Comparison of ENCODE assay signal across 3 cellular contexts in genomic region chr2:220959391-220959802, GRCh38.
A peak's percentile ranks its signal among the peaks of the same experiment; 100 is the strongest.
TF ChIP-seq lines count a peak whose summit lies in the region.

No MANE protein-coding gene starts in this region.

TF ChIP-seq in liver, 16 proteins besides CTCF, POLR2A, EP300 and RAD21:
- TF ChIP-seq NR2F2 (IDR thresholded peaks at IDR 0.05) (peak; percentile 93), RXRA (IDR thresholded peaks at IDR 0.05) (peak; percentile 21 to 36), REST (IDR thresholded peaks at IDR 0.05) (no peak)

TF ChIP-seq in HepG2, 621 proteins besides CTCF, POLR2A, EP300 and RAD21:
- TF ChIP-seq SMAD1 (CRISPR knock-in tag; IDR thresholded peaks at IDR 0.05; ENCODE audit: borderline replicate concordance, low read depth), result no peak
- no peak for TF ChIP-seq ZNF672 (CRISPR knock-in tag; IDR thresholded peaks at IDR 0.05)
- TF ChIP-seq, protein P1, sequence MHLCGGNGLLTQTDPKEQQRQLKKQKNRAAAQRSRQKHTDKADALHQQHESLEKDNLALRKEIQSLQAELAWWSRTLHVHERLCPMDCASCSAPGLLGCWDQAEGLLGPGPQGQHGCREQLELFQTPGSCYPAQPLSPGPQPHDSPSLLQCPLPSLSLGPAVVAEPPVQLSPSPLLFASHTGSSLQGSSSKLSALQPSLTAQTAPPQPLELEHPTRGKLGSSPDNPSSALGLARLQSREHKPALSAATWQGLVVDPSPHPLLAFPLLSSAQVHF (CRISPR knock-in tag; IDR thresholded peaks at IDR 0.05), result no peak
TF ChIP-seq in HepG2: peak in this region for 0.

TF ChIP-seq in endothelial cell of umbilical vein, 7 proteins besides CTCF, POLR2A, EP300 and RAD21:
- no peak for TF ChIP-seq FOS (IDR thresholded peaks at IDR 0.05; ENCODE audit: borderline replicate concordance, insufficient read depth, low read length)
